In the genomic region with DNA sequence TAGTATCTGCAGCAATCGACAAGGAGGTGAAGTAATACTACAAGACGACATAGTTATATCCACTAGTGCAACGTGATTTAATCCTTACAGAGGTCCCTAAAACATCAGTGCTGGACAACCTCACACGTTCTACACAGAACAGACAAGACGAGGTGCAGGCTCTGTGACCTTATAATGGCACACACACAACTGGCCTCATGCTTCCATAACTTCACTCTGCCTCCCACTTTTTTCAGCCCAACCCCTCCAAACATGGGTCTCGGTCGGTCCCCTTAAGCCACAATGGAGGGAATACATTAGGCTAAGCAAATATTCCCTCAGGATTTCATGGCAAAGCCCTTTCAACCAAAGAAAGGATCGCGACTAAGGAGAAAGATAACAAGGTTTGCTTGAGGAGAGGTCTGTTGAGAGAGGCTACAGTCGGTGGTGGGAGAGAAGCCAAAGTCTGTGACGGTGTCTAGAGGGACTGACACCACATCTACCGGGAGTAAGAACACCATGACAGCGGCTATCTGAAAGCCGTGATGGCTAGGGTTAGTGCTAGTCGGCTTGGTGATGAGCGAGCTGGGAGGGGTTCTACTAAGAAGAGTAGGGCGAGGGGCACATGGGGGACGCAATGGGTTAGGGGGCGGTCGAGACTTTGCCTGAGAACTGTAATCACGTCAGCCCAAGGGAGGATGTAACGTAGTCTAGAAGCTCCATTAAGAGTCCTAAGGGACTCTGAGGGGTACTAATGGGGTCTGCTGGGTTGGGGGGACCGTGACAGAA, we compare ENCODE assay signal across 1 cellular context.
TF ChIP-seq lines count a peak whose summit lies in the region.

No MANE protein-coding gene starts in this region.

TF ChIP-seq in HEK293, 187 proteins besides CTCF, POLR2A, EP300 and RAD21 (continued from another document and continues in another):
- TF ChIP-seq, protein P1, sequence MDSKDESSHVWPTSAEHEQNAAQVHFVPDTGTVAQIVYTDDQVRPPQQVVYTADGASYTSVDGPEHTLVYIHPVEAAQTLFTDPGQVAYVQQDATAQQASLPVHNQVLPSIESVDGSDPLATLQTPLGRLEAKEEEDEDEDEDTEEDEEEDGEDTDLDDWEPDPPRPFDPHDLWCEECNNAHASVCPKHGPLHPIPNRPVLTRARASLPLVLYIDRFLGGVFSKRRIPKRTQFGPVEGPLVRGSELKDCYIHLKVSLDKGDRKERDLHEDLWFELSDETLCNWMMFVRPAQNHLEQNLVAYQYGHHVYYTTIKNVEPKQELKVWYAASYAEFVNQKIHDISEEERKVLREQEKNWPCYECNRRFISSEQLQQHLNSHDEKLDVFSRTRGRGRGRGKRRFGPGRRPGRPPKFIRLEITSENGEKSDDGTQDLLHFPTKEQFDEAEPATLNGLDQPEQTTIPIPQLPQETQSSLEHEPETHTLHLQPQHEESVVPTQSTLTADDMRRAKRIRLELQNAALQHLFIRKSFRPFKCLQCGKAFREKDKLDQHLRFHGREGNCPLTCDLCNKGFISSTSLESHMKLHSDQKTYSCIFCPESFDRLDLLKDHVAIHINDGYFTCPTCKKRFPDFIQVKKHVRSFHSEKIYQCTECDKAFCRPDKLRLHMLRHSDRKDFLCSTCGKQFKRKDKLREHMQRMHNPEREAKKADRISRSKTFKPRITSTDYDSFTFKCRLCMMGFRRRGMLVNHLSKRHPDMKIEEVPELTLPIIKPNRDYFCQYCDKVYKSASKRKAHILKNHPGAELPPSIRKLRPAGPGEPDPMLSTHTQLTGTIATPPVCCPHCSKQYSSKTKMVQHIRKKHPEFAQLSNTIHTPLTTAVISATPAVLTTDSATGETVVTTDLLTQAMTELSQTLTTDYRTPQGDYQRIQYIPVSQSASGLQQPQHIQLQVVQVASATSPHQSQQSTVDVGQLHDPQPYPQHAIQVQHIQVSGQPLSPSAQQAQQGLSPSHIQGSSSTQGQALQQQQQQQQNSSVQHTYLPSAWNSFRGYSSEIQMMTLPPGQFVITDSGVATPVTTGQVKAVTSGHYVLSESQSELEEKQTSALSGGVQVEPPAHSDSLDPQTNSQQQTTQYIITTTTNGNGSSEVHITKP (tag by site-specific recombination; IDR thresholded peaks at IDR 0.05), result no peak
- TF ChIP-seq, protein P2, sequence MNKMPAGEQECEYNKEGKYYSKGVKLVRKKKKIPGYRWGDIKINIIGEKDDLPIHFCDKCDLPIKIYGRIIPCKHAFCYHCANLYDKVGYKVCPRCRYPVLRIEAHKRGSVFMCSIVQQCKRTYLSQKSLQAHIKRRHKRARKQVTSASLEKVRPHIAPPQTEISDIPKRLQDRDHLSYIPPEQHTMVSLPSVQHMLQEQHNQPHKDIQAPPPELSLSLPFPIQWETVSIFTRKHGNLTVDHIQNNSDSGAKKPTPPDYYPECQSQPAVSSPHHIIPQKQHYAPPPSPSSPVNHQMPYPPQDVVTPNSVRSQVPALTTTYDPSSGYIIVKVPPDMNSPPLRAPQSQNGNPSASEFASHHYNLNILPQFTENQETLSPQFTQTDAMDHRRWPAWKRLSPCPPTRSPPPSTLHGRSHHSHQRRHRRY (tag by site-specific recombination; IDR thresholded peaks at IDR 0.05), result no peak
- TF ChIP-seq ZNF184 (tag by site-specific recombination; IDR thresholded peaks at IDR 0.05), result no peak
- no peak for TF ChIP-seq TRIM28 (IDR thresholded peaks at IDR 0.05; ENCODE audit: borderline replicate concordance, low read length)
- TF ChIP-seq ZNF132 (tag by site-specific recombination; IDR thresholded peaks at IDR 0.05; ENCODE audit: borderline replicate concordance), result no peak
- TF ChIP-seq HOXA7 (CRISPR knock-in tag; IDR thresholded peaks at IDR 0.05; ENCODE audit: borderline replicate concordance), result no peak
- no peak for TF ChIP-seq ZNF155 (tag by site-specific recombination; IDR thresholded peaks at IDR 0.05)
- no peak for TF ChIP-seq ZNF664 (tag by site-specific recombination; IDR thresholded peaks at IDR 0.05)
- TF ChIP-seq ZNF133 (tag by site-specific recombination; IDR thresholded peaks at IDR 0.05), result no peak
- TF ChIP-seq ZBTB21 (tag by site-specific recombination; IDR thresholded peaks at IDR 0.05), result 0 out of 2 replicates have a peak, but pooled peaks have one; percentile 18
- TF ChIP-seq HOXC10 (CRISPR knock-in tag; IDR thresholded peaks at IDR 0.05), result no peak
- no peak for TF ChIP-seq ZNF341 (tag by site-specific recombination; IDR thresholded peaks at IDR 0.05; ENCODE audit: low read depth)
- no peak for TF ChIP-seq ZNF626 (tag by site-specific recombination; IDR thresholded peaks at IDR 0.05)
- no peak for TF ChIP-seq ZNF785 (tag by site-specific recombination; IDR thresholded peaks at IDR 0.05)
- TF ChIP-seq ZNF76 (tag by site-specific recombination; IDR thresholded peaks at IDR 0.05; ENCODE audit: borderline replicate concordance, low read depth), result peak; percentile 89
- TF ChIP-seq, protein P3, sequence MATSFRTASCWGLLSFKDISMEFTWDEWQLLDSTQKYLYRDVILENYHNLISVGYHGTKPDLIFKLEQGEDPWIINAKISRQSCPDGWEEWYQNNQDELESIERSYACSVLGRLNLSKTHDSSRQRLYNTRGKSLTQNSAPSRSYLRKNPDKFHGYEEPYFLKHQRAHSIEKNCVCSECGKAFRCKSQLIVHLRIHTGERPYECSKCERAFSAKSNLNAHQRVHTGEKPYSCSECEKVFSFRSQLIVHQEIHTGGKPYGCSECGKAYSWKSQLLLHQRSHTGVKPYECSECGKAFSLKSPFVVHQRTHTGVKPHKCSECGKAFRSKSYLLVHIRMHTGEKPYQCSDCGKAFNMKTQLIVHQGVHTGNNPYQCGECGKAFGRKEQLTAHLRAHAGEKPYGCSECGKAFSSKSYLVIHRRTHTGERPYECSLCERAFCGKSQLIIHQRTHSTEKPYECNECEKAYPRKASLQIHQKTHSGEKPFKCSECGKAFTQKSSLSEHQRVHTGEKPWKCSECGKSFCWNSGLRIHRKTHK (tag by site-specific recombination; IDR thresholded peaks at IDR 0.05), result no peak
- no peak for TF ChIP-seq ZBTB20 (tag by site-specific recombination; IDR thresholded peaks at IDR 0.05)
- TF ChIP-seq, protein P4, sequence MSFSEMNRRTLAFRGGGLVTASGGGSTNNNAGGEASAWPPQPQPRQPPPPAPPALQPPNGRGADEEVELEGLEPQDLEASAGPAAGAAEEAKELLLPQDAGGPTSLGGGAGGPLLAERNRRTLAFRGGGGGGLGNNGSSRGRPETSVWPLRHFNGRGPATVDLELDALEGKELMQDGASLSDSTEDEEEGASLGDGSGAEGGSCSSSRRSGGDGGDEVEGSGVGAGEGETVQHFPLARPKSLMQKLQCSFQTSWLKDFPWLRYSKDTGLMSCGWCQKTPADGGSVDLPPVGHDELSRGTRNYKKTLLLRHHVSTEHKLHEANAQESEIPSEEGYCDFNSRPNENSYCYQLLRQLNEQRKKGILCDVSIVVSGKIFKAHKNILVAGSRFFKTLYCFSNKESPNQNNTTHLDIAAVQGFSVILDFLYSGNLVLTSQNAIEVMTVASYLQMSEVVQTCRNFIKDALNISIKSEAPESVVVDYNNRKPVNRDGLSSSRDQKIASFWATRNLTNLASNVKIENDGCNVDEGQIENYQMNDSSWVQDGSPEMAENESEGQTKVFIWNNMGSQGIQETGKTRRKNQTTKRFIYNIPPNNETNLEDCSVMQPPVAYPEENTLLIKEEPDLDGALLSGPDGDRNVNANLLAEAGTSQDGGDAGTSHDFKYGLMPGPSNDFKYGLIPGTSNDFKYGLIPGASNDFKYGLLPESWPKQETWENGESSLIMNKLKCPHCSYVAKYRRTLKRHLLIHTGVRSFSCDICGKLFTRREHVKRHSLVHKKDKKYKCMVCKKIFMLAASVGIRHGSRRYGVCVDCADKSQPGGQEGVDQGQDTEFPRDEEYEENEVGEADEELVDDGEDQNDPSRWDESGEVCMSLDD (tag by site-specific recombination; IDR thresholded peaks at IDR 0.05), result no peak
- TF ChIP-seq ZNF777 (tag by site-specific recombination; IDR thresholded peaks at IDR 0.05; ENCODE audit: borderline replicate concordance), result no peak
- TF ChIP-seq, protein P5, sequence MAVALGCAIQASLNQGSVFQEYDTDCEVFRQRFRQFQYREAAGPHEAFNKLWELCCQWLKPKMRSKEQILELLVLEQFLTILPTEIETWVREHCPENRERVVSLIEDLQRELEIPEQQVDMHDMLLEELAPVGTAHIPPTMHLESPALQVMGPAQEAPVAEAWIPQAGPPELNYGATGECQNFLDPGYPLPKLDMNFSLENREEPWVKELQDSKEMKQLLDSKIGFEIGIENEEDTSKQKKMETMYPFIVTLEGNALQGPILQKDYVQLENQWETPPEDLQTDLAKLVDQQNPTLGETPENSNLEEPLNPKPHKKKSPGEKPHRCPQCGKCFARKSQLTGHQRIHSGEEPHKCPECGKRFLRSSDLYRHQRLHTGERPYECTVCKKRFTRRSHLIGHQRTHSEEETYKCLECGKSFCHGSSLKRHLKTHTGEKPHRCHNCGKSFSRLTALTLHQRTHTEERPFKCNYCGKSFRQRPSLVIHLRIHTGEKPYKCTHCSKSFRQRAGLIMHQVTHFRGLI (tag by site-specific recombination; IDR thresholded peaks at IDR 0.05), result peak; percentile 89
- TF ChIP-seq, protein P6, sequence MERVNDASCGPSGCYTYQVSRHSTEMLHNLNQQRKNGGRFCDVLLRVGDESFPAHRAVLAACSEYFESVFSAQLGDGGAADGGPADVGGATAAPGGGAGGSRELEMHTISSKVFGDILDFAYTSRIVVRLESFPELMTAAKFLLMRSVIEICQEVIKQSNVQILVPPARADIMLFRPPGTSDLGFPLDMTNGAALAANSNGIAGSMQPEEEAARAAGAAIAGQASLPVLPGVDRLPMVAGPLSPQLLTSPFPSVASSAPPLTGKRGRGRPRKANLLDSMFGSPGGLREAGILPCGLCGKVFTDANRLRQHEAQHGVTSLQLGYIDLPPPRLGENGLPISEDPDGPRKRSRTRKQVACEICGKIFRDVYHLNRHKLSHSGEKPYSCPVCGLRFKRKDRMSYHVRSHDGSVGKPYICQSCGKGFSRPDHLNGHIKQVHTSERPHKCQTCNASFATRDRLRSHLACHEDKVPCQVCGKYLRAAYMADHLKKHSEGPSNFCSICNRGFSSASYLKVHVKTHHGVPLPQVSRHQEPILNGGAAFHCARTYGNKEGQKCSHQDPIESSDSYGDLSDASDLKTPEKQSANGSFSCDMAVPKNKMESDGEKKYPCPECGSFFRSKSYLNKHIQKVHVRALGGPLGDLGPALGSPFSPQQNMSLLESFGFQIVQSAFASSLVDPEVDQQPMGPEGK (tag by site-specific recombination; IDR thresholded peaks at IDR 0.05), result no peak; the same call in 1 of the 2 replicates
- no peak for TF ChIP-seq KLF7 (tag by site-specific recombination; IDR thresholded peaks at IDR 0.05; ENCODE audit: borderline replicate concordance)
- no peak for TF ChIP-seq ZNF837 (tag by site-specific recombination; IDR thresholded peaks at IDR 0.05)
- TF ChIP-seq, protein P7, sequence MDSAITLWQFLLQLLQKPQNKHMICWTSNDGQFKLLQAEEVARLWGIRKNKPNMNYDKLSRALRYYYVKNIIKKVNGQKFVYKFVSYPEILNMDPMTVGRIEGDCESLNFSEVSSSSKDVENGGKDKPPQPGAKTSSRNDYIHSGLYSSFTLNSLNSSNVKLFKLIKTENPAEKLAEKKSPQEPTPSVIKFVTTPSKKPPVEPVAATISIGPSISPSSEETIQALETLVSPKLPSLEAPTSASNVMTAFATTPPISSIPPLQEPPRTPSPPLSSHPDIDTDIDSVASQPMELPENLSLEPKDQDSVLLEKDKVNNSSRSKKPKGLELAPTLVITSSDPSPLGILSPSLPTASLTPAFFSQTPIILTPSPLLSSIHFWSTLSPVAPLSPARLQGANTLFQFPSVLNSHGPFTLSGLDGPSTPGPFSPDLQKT (IDR thresholded peaks at IDR 0.05; ENCODE audit: borderline replicate concordance, low read depth, low read length), result no peak
- no peak for TF ChIP-seq ZEB2 (tag by site-specific recombination; IDR thresholded peaks at IDR 0.05)
- TF ChIP-seq ZFP3 (tag by site-specific recombination; IDR thresholded peaks at IDR 0.05; ENCODE audit: low read depth), result no peak
- no peak for TF ChIP-seq ZNF19 (tag by site-specific recombination; IDR thresholded peaks at IDR 0.05; ENCODE audit: low read depth)
- no peak for TF ChIP-seq ZNF416 (tag by site-specific recombination; IDR thresholded peaks at IDR 0.05)
- TF ChIP-seq ZNF214 (tag by site-specific recombination; IDR thresholded peaks at IDR 0.05; ENCODE audit: borderline replicate concordance), result no peak
- TF ChIP-seq ZNF140 (tag by site-specific recombination; IDR thresholded peaks at IDR 0.05), result no peak
- no peak for TF ChIP-seq ZNF350 (tag by site-specific recombination; IDR thresholded peaks at IDR 0.05)
- 0 out of 2 replicates have a peak, but pooled peaks have one; percentile 66 for TF ChIP-seq ZSCAN16 (tag by site-specific recombination; IDR thresholded peaks at IDR 0.05)
- no peak for TF ChIP-seq ZNF768 (tag by site-specific recombination; IDR thresholded peaks at IDR 0.05)
- no peak for TF ChIP-seq ZBTB1 (tag by site-specific recombination; IDR thresholded peaks at IDR 0.05)
- 0 out of 2 replicates have a peak, but pooled peaks have one; percentile 20 for TF ChIP-seq ZNF660 (tag by site-specific recombination; IDR thresholded peaks at IDR 0.05)
- no peak for TF ChIP-seq KLF9 (tag by site-specific recombination; IDR thresholded peaks at IDR 0.05; ENCODE audit: low read depth)
- TF ChIP-seq ZNF169 (tag by site-specific recombination; IDR thresholded peaks at IDR 0.05), result no peak
- TF ChIP-seq, protein P8, sequence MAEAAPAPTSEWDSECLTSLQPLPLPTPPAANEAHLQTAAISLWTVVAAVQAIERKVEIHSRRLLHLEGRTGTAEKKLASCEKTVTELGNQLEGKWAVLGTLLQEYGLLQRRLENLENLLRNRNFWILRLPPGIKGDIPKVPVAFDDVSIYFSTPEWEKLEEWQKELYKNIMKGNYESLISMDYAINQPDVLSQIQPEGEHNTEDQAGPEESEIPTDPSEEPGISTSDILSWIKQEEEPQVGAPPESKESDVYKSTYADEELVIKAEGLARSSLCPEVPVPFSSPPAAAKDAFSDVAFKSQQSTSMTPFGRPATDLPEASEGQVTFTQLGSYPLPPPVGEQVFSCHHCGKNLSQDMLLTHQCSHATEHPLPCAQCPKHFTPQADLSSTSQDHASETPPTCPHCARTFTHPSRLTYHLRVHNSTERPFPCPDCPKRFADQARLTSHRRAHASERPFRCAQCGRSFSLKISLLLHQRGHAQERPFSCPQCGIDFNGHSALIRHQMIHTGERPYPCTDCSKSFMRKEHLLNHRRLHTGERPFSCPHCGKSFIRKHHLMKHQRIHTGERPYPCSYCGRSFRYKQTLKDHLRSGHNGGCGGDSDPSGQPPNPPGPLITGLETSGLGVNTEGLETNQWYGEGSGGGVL (tag by site-specific recombination; IDR thresholded peaks at IDR 0.05), result peak; percentile 60
- no peak for TF ChIP-seq KLF8 (tag by site-specific recombination; IDR thresholded peaks at IDR 0.05)
- 0 out of 2 replicates have a peak, but pooled peaks have one; percentile 7 for TF ChIP-seq GFI1B (tag by site-specific recombination; IDR thresholded peaks at IDR 0.05)
- TF ChIP-seq IKZF3 (tag by site-specific recombination; IDR thresholded peaks at IDR 0.05), result peak; percentile 53; the same call in 1 of the 2 replicates
- no peak for TF ChIP-seq ZNF48 (tag by site-specific recombination; IDR thresholded peaks at IDR 0.05)
